ENCODE assay signal across 21 cellular contexts in the genomic region with DNA sequence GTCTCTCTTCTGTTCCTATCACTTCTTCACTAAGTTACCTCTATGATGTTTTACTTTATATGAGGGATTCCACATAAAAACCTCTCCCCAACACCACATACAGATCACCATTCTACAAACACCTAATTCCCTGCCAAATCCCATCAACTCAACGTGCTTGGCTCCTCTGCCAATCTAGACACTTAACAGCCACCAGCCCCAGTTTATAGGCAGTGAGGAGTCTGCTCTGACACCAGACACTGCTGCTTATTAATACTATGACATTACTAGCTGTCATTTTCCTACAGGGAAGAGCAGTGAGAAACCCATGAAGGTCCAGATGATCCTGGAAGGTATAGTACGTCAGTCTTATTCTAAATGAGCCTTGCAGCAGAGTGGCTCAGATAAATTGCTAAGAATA.
DNase-seq lines count a peak whose midpoint lies in the region; ATAC-seq and TF ChIP-seq lines count a peak whose summit lies in the region.
"Had no signal": no experiment of that assay in that cellular context is flagged by ENCODE, and none has a peak within 500 bp of the region (broad histone marks: within the 10 kb centered on the region; RNA-seq: fewer than 3 reads in every experiment).

No MANE protein-coding gene starts in this region.

- no peak overlapping the region for H2BK120ac ChIP-seq in H9 (ENCODE audit: low read depth, low read length, poor library complexity, severe bottlenecking)

- DNase-seq in H9 (no peak), NCI-H2029 treated with DMSO at 0.1 percent for 48 hours (lab: John Stamatoyannopoulos, UW) (peak; percentile 48), left ventricle myocardium inferior (no peak), psoas muscle (no peak), NCI-H526 treated with DMSO at 0.1 percent for 48 hours (lab: John Stamatoyannopoulos, UW) (no peak), suprapubic skin (ENCODE audit: low spot score in 2 of 2) (no peak)
- DNase-seq: BE2C, EL, GF-D8, KBM-7, MM.1S, NCI-H1048, NCI-H1417 treated with DMSO at 0.1 percent for 48 hours, NCI-H187 treated with DMSO at 0.1 percent for 48 hours, NCI-H2227 treated with DMSO at 0.1 percent for 48 hours, NCI-H510A treated with DMSO at 0.1 percent for 48 hours, NCI-H774, OCI-M1 had no signal

- H3K4me1 Mint-ChIP-seq in H9, result peaks cover 42 to 44% of the 10 kb centered on the region in 2 experiments

- H2BK20ac ChIP-seq in H9 (ENCODE audit: low read depth, low read length, poor library complexity, severe bottlenecking), result no peak overlapping the region

- H4K20me1 ChIP-seq in H9 (ENCODE audit: control insufficient read depth, insufficient read depth, insufficient read length), result no peaks in the 10 kb centered on the region

- H4K91ac ChIP-seq in H9 (ENCODE audit: insufficient read length, low read depth, low read length), result no peak overlapping the region

- no peak for TF ChIP-seq EP300 in suprapubic skin (IDR thresholded peaks at IDR 0.05)

- TF ChIP-seq CTCF in H9 (conservative IDR thresholded peaks at IDR 0.05) (no peak), left ventricle myocardium inferior (IDR thresholded peaks at IDR 0.05; ENCODE audit: borderline replicate concordance) (no peak), psoas muscle (IDR thresholded peaks at IDR 0.05) (no peak), suprapubic skin (IDR thresholded peaks at IDR 0.05) (no peak)

- H3K9ac ChIP-seq in H9 (ENCODE audit: extremely low read depth, insufficient read length, low read length), result no peak overlapping the region

- no peak overlapping the region for H4K8ac ChIP-seq in H9 (replicated peaks; ENCODE audit: insufficient read length, low read depth, low read length)

- H3K79me1 ChIP-seq in H9 (ENCODE audit: insufficient read depth, low read depth, low read length, poor library complexity, severe bottlenecking), result no peaks in the 10 kb centered on the region

- intact Hi-C loops in left ventricle myocardium inferior (cut with micrococcal nuclease) (loop anchor here (10.0 kb wide), 1 partner anchor 181 kb away; no protein-coding TSS in a partner anchor), psoas muscle (cut with DNase I) (loop anchor here in 1 of 2 donors (10.0 kb wide), 1 partner anchor 101 kb away; a partner anchor contains a TSS)

- H3K27me3 Mint-ChIP-seq in H9 (ENCODE audit: low read depth), result no peaks in the 10 kb centered on the region

- H3K36me3 ChIP-seq in left ventricle myocardium inferior (peaks cover 7% of the 10 kb centered on the region), psoas muscle (ENCODE audit: insufficient read depth in 1 of 2, low read depth in 1 of 2) (no peaks in the 10 kb centered on the region), suprapubic skin (peaks cover 29% of the 10 kb centered on the region)

- peaks cover 19 to 31% (median 28%) of the 10 kb centered on the region in 3 experiments; a peak in 6 of 7 replicates for H3K36me3 Mint-ChIP-seq in H9 (ENCODE audit: insufficient read depth in 1 of 3, low read depth in 3 of 3)

- H2BK5ac ChIP-seq in H9 (ENCODE audit: insufficient read length, low read length), result no peak overlapping the region

- no peak overlapping the region for H3K4me2 ChIP-seq in H9 (ENCODE audit: insufficient read depth, insufficient read length, low read length)

- H3K4me3 Mint-ChIP-seq in H9, result no peak overlapping the region

- H2AK5ac ChIP-seq in H9 (ENCODE audit: insufficient read length, low read length), result no peak overlapping the region

- H3K23me2 ChIP-seq in H9 (ENCODE audit: insufficient read length, low read depth, low read length, poor library complexity, severe bottlenecking), result no peaks in the 10 kb centered on the region

- H3K9me3 ChIP-seq in H9 (ENCODE audit: control insufficient read depth, low read depth, low read length), result no peaks in the 10 kb centered on the region
- no peaks in the 10 kb centered on the region for H3K9me3 ChIP-seq in left ventricle myocardium inferior (replicated peaks)
- H3K9me3 ChIP-seq in psoas muscle, result no peaks in the 10 kb centered on the region
- H3K9me3 ChIP-seq in suprapubic skin, result no peaks in the 10 kb centered on the region
- H3K9me3 ChIP-seq: BE2C had no signal

- no peak overlapping the region for H3K18ac ChIP-seq in H9 (ENCODE audit: insufficient read length, low read depth, low read length)

- H2AFZ ChIP-seq in H9 (ENCODE audit: low read length), result no peak overlapping the region

- no peak for TF ChIP-seq POLR2A in suprapubic skin (IDR thresholded peaks at IDR 0.05)

- ATAC-seq in psoas muscle (peak in 1 of 4 donors; percentile 27), GM18870 (IDR thresholded peaks at IDR 0.05; ENCODE audit: unreplicated experiment) (no peak)
- ATAC-seq: HepG2 had no signal

- H4K5ac ChIP-seq in H9 (ENCODE audit: insufficient read length, low read depth, low read length), result no peak overlapping the region

- no peak overlapping the region for H3K14ac ChIP-seq in H9 (ENCODE audit: insufficient read depth, low read length)

- H3K27ac Mint-ChIP-seq in H9, result peak overlapping the region in 2 of 3 experiments; percentile 6 to 32; a peak in 3 of 7 replicates

- no peak overlapping the region for H2BK12ac ChIP-seq in H9 (ENCODE audit: insufficient read length, low read depth, low read length)

- no peak overlapping the region for H3K4me3 ChIP-seq in left ventricle myocardium inferior
- no peak overlapping the region for H3K4me3 ChIP-seq in psoas muscle
- H3K4me3 ChIP-seq in suprapubic skin, result no peak overlapping the region

- H3K4ac ChIP-seq in H9 (ENCODE audit: low read depth, low read length), result no peak overlapping the region

- H3K23ac ChIP-seq in H9 (ENCODE audit: insufficient read length, low read depth, low read length), result no peak overlapping the region

- H3K9me3 Mint-ChIP-seq in H9, result no peaks in the 10 kb centered on the region

- no peak overlapping the region for H3K27ac ChIP-seq in H9 (ENCODE audit: insufficient read length, low read depth, low read length)
- peak overlapping the region; percentile 9 for H3K27ac ChIP-seq in left ventricle myocardium inferior (replicated peaks)
- H3K27ac ChIP-seq in psoas muscle, result peak overlapping the region; percentile 36
- no peak overlapping the region for H3K27ac ChIP-seq in suprapubic skin
- H3K27ac ChIP-seq: HL-60 had no signal

- H3K4me1 ChIP-seq in H9 (ENCODE audit: insufficient read depth, low read length), result peaks cover 4% of the 10 kb centered on the region; the same call in 1 of the 2 replicates
- H3K4me1 ChIP-seq in left ventricle myocardium inferior, result peaks cover 64% of the 10 kb centered on the region
- peaks cover 44% of the 10 kb centered on the region for H3K4me1 ChIP-seq in psoas muscle
- H3K4me1 ChIP-seq in suprapubic skin, result peaks cover 14% of the 10 kb centered on the region
- H3K4me1 ChIP-seq: BE2C had no signal

- H2BK15ac ChIP-seq in H9 (ENCODE audit: low read depth, low read length), result no peak overlapping the region

- H3T11ph ChIP-seq in H9 (ENCODE audit: low read length), result no peak overlapping the region

- WGBS in H9 (ENCODE audit: extremely low coverage, insufficient read length, low lambda C conversion rate), result no CpG with 5 or more reads among the region's 2 CpGs
- 29 to 48% (median 39%) methylated on average over 2 of the region's 2 CpGs for WGBS in psoas muscle, 3 donors
- 79% methylated on average over 2 of the region's 2 CpGs for WGBS in suprapubic skin

- H3K79me2 ChIP-seq in H9 (ENCODE audit: insufficient read depth, low read length), result no peaks in the 10 kb centered on the region

- H3K27me3 ChIP-seq in H9 (ENCODE audit: insufficient read depth, low read length) (no peaks in the 10 kb centered on the region), left ventricle myocardium inferior (ENCODE audit: low read depth) (no peaks in the 10 kb centered on the region), psoas muscle (ENCODE audit: insufficient read depth in 3 of 3, low read length in 2 of 3) (no peaks in the 10 kb centered on the region), suprapubic skin (no peaks in the 10 kb centered on the region)
- H3K27me3 ChIP-seq: BE2C had no signal

- H3K56ac ChIP-seq in H9 (ENCODE audit: insufficient read length, low read depth, low read length), result no peak overlapping the region

Comparison
In these comparisons a context has a peak if more than half of its experiments do, and no peak if none do; other contexts are left out.
1. H3K27ac ChIP-seq: peak in left ventricle myocardium inferior (single experiment) and psoas muscle (single experiment); none in H9 (single experiment) and suprapubic skin (single experiment).